In genomic region chr17:63870292-63870665, GRCh38 we compare ENCODE assay signal across 8 cellular contexts. TPM values are rescaled to one million over a fixed set of nuclear protein-coding genes. Genes with fewer than 3 reads are reported as not detected.
"Had no signal": no experiment of that assay in that cellular context is flagged by ENCODE, and none has a peak within 500 bp of the region (broad histone marks: within the 10 kb centered on the region; RNA-seq: fewer than 3 reads in every experiment).

No MANE protein-coding gene starts in this region.

RNA-seq across cellular contexts. Expression of gene CSH2, which starts 3.2 kb away (rescaled TPM):
- total RNA-seq: MCF 10A, NCI-H460, OCI-LY7, PC-3, Peyer's patch, Right ventricle myocardium superior, SJSA1, T-cell had no signal

RNA-seq across cellular contexts. Expression of gene GH2, which starts 11.5 kb away (rescaled TPM):
- total RNA-seq: MCF 10A, NCI-H460, OCI-LY7, PC-3, Peyer's patch, Right ventricle myocardium superior, SJSA1, T-cell had no signal

RNA-seq across cellular contexts. Expression of gene CSH1, which starts 26.1 kb away (rescaled TPM):
- total RNA-seq: MCF 10A, NCI-H460, OCI-LY7, PC-3, Peyer's patch, Right ventricle myocardium superior, SJSA1, T-cell had no signal

RNA-seq across cellular contexts. Expression of gene CSHL1, which starts 40.8 kb away (rescaled TPM):
- total RNA-seq: MCF 10A, NCI-H460, OCI-LY7, PC-3, Peyer's patch, Right ventricle myocardium superior, SJSA1, T-cell had no signal
